ENCODE assay signal across 21 cellular contexts in the genomic region with DNA sequence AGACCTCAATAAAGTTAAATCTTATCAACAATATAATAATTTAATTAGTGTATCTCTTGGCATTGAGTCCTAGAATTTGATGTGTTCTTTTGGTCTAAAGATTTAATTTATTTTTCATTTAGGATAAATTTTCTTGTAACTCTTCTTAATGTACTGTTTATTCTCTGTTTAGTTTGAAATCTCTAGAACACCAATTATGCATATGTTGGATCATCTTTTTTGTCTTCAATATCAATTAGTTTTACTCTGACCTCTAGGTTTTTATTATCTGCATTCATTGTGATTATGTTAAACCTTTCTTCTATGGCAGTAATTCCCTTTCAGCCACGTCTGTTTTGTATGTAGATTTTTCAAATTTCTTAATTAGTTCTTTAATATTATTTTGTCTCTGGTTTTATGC.
"Had no signal": no experiment of that assay in that cellular context is flagged by ENCODE, and none has a peak within 500 bp of the region (broad histone marks: within the 10 kb centered on the region; RNA-seq: fewer than 3 reads in every experiment).

No MANE protein-coding gene starts in this region.

- DNase-seq: KBM-7, MV-4-11, NCI-H1048, NCI-H1105, NCI-H1436 treated with DMSO at 0.1 percent for 48 hours, NCI-H1694, NCI-H187 treated with DMSO at 0.1 percent for 48 hours, NCI-H2029 treated with DMSO at 0.1 percent for 48 hours, NCI-H2107, NCI-H446, NCI-H510A, NCI-H524 treated with DMSO at 0.1 percent for 48 hours, NCI-H774, Right ventricle myocardium superior, RPMI8226, SIG-M5 had no signal

- H3K4me3 ChIP-seq: SJSA1, SK-N-MC had no signal

- H3K27me3 ChIP-seq: SJSA1 had no signal

- H3K36me3 ChIP-seq: SJSA1 had no signal

- FAIRE-seq: HTR-8/SVneo, RCC 7860 had no signal

- H3K27ac ChIP-seq: HL-60, SJSA1, SK-N-MC had no signal
